In genomic region chr9:129823934-129824601, GRCh38 we compare ENCODE assay signal across 1 cellular context.
TF ChIP-seq lines count a peak whose summit lies in the region.

A gene with protein sequence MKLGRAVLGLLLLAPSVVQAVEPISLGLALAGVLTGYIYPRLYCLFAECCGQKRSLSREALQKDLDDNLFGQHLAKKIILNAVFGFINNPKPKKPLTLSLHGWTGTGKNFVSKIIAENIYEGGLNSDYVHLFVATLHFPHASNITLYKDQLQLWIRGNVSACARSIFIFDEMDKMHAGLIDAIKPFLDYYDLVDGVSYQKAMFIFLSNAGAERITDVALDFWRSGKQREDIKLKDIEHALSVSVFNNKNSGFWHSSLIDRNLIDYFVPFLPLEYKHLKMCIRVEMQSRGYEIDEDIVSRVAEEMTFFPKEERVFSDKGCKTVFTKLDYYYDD (minus strand): TSS chr9:129824136. CDS start chr9:129824085, 51 bp downstream.

TF ChIP-seq in WTC11, 78 proteins besides CTCF, POLR2A, EP300 and RAD21 (continued from another document):
- TF ChIP-seq, protein P1, sequence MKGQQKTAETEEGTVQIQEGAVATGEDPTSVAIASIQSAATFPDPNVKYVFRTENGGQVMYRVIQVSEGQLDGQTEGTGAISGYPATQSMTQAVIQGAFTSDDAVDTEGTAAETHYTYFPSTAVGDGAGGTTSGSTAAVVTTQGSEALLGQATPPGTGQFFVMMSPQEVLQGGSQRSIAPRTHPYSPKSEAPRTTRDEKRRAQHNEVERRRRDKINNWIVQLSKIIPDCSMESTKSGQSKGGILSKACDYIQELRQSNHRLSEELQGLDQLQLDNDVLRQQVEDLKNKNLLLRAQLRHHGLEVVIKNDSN (CRISPR knock-in tag; IDR thresholded peaks at IDR 0.05) = peak; percentile 87
- TF ChIP-seq, protein P2, sequence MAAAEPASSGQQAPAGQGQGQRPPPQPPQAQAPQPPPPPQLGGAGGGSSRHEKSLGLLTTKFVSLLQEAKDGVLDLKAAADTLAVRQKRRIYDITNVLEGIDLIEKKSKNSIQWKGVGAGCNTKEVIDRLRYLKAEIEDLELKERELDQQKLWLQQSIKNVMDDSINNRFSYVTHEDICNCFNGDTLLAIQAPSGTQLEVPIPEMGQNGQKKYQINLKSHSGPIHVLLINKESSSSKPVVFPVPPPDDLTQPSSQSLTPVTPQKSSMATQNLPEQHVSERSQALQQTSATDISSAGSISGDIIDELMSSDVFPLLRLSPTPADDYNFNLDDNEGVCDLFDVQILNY (CRISPR knock-in tag; IDR thresholded peaks at IDR 0.05) = peak; percentile 41; the same call in 1 of the 2 replicates
- TF ChIP-seq IRF1 (CRISPR knock-in tag; IDR thresholded peaks at IDR 0.05) (no peak), FOXP1 (CRISPR knock-in tag; IDR thresholded peaks at IDR 0.05; ENCODE audit: borderline replicate concordance) (peak; percentile 92; the same call in 1 of the 2 replicates), E2F1 (CRISPR knock-in tag; IDR thresholded peaks at IDR 0.05) (no peak), RELA (CRISPR knock-in tag; IDR thresholded peaks at IDR 0.05; ENCODE audit: borderline replicate concordance) (peak; percentile 37; the same call in 1 of the 2 replicates), ZNF219 (CRISPR knock-in tag; IDR thresholded peaks at IDR 0.05; ENCODE audit: borderline replicate concordance) (no peak), FOXK1 (CRISPR knock-in tag; IDR thresholded peaks at IDR 0.05) (peak; percentile 100), JAZF1 (CRISPR knock-in tag; IDR thresholded peaks at IDR 0.05) (no peak), SMAD3 (CRISPR knock-in tag; IDR thresholded peaks at IDR 0.05; ENCODE audit: borderline replicate concordance) (0 out of 2 replicates have a peak, but pooled peaks have one; percentile 76), ZNF671 (CRISPR knock-in tag; IDR thresholded peaks at IDR 0.05) (no peak), GRHL2 (CRISPR knock-in tag; IDR thresholded peaks at IDR 0.05; ENCODE audit: insufficient replicate concordance, severe bottlenecking) (no peak), NFYB (CRISPR knock-in tag; conservative IDR thresholded peaks at IDR 0.05; ENCODE audit: low read depth) (no peak), TP53 (CRISPR knock-in tag; IDR thresholded peaks at IDR 0.05) (no peak), SP1 (CRISPR knock-in tag; conservative IDR thresholded peaks at IDR 0.05) (peak; percentile 91), IRF2 (CRISPR knock-in tag; IDR thresholded peaks at IDR 0.05; ENCODE audit: borderline replicate concordance, low read depth) (no peak), PRDM15 (CRISPR knock-in tag; IDR thresholded peaks at IDR 0.05) (no peak), ARID4B (CRISPR knock-in tag; IDR thresholded peaks at IDR 0.05; ENCODE audit: borderline replicate concordance) (peak; percentile 76; the same call in 1 of the 2 replicates), TCF7 (CRISPR knock-in tag; IDR thresholded peaks at IDR 0.05; ENCODE audit: low read depth) (no peak), GTF2I (CRISPR knock-in tag; conservative IDR thresholded peaks at IDR 0.05) (peak; percentile 61; the same call in 1 of the 2 replicates)
- TF ChIP-seq, protein P3, sequence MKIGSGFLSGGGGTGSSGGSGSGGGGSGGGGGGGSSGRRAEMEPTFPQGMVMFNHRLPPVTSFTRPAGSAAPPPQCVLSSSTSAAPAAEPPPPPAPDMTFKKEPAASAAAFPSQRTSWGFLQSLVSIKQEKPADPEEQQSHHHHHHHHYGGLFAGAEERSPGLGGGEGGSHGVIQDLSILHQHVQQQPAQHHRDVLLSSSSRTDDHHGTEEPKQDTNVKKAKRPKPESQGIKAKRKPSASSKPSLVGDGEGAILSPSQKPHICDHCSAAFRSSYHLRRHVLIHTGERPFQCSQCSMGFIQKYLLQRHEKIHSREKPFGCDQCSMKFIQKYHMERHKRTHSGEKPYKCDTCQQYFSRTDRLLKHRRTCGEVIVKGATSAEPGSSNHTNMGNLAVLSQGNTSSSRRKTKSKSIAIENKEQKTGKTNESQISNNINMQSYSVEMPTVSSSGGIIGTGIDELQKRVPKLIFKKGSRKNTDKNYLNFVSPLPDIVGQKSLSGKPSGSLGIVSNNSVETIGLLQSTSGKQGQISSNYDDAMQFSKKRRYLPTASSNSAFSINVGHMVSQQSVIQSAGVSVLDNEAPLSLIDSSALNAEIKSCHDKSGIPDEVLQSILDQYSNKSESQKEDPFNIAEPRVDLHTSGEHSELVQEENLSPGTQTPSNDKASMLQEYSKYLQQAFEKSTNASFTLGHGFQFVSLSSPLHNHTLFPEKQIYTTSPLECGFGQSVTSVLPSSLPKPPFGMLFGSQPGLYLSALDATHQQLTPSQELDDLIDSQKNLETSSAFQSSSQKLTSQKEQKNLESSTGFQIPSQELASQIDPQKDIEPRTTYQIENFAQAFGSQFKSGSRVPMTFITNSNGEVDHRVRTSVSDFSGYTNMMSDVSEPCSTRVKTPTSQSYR (CRISPR knock-in tag; IDR thresholded peaks at IDR 0.05) = no peak
- TF ChIP-seq, protein P4, sequence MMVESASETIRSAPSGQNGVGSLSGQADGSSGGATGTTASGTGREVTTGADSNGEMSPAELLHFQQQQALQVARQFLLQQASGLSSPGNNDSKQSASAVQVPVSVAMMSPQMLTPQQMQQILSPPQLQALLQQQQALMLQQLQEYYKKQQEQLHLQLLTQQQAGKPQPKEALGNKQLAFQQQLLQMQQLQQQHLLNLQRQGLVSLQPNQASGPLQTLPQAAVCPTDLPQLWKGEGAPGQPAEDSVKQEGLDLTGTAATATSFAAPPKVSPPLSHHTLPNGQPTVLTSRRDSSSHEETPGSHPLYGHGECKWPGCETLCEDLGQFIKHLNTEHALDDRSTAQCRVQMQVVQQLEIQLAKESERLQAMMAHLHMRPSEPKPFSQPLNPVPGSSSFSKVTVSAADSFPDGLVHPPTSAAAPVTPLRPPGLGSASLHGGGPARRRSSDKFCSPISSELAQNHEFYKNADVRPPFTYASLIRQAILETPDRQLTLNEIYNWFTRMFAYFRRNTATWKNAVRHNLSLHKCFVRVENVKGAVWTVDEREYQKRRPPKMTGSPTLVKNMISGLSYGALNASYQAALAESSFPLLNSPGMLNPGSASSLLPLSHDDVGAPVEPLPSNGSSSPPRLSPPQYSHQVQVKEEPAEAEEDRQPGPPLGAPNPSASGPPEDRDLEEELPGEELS (CRISPR knock-in tag; IDR thresholded peaks at IDR 0.05) = peak; percentile 83; the same call in 1 of the 2 replicates
- TF ChIP-seq, protein P5, sequence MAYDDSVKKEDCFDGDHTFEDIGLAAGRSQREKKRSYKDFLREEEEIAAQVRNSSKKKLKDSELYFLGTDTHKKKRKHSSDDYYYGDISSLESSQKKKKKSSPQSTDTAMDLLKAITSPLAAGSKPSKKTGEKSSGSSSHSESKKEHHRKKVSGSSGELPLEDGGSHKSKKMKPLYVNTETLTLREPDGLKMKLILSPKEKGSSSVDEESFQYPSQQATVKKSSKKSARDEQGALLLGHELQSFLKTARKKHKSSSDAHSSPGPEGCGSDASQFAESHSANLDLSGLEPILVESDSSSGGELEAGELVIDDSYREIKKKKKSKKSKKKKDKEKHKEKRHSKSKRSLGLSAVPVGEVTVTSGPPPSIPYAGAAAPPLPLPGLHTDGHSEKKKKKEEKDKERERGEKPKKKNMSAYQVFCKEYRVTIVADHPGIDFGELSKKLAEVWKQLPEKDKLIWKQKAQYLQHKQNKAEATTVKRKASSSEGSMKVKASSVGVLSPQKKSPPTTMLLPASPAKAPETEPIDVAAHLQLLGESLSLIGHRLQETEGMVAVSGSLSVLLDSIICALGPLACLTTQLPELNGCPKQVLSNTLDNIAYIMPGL (CRISPR knock-in tag; IDR thresholded peaks at IDR 0.05) = peak; percentile 74
- TF ChIP-seq, protein P6, sequence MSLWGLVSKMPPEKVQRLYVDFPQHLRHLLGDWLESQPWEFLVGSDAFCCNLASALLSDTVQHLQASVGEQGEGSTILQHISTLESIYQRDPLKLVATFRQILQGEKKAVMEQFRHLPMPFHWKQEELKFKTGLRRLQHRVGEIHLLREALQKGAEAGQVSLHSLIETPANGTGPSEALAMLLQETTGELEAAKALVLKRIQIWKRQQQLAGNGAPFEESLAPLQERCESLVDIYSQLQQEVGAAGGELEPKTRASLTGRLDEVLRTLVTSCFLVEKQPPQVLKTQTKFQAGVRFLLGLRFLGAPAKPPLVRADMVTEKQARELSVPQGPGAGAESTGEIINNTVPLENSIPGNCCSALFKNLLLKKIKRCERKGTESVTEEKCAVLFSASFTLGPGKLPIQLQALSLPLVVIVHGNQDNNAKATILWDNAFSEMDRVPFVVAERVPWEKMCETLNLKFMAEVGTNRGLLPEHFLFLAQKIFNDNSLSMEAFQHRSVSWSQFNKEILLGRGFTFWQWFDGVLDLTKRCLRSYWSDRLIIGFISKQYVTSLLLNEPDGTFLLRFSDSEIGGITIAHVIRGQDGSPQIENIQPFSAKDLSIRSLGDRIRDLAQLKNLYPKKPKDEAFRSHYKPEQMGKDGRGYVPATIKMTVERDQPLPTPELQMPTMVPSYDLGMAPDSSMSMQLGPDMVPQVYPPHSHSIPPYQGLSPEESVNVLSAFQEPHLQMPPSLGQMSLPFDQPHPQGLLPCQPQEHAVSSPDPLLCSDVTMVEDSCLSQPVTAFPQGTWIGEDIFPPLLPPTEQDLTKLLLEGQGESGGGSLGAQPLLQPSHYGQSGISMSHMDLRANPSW (CRISPR knock-in tag; conservative IDR thresholded peaks at IDR 0.05; ENCODE audit: low read depth) = no peak
